1 cellular context compared by ENCODE assay signal in the genomic region with DNA sequence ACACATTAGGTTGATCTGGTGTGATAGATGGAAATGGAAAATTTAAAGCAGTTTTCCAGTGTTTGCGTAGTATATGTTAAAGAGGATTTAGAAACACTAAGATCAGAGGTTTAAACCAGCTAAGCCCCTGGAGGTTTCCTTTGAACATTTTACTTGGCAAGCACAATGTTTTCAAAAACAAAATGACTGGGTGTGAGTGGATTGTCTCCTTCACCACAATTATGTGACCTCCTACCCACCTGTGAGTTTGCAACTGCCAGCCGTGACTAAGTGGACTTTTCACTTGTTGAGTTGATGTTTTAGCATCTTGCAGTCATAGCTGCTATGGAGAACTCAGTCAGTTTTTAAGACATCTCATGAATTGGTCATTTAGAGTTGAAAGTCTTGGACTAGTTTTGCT.
TF ChIP-seq lines count a peak whose summit lies in the region.

No MANE protein-coding gene starts in this region.

TF ChIP-seq in WTC11, 78 proteins besides CTCF, POLR2A, EP300 and RAD21 (continued from another document):
- TF ChIP-seq E2F5 (CRISPR knock-in tag; IDR thresholded peaks at IDR 0.05) = no peak
